Comparison of ENCODE assay signal across 11 cellular contexts in the genomic region with DNA sequence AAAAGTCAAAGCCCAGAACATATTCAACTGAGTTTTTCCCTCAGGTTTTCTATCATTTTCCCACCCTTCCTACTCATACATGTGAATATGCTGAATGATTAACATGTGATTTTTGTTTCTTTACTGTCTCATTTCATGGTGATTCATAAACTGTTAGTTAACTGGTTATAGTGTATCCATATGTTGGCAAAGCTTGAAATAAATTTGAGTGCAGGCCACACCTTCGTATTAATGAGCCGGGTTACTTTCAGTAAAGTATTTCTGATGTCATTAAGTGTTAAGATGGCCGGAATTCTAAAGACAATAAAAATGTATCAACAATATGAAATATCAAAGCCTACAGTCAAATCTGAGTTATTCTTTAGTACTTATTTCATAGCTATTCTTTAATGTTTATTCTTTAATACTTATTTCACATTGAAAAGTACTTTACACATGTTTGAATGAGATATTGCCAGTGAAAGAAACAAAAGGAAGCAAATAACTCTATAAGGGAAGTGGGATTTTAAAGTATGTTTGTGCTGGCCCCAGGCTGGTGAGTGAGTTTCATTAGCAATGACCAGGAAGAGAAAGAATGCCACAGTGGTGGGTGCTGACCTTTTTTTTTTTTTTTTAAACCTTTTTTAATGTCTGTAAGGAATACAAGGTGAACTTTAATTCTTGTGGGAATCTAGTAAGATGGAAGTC.
DNase-seq lines count a peak whose midpoint lies in the region; ATAC-seq, FAIRE-seq and TF ChIP-seq lines count a peak whose summit lies in the region.
"Had no signal": no experiment of that assay in that cellular context is flagged by ENCODE, and none has a peak within 500 bp of the region (broad histone marks: within the 10 kb centered on the region; RNA-seq: fewer than 3 reads in every experiment).

No MANE protein-coding gene starts in this region.

- peak in 1 of 4 donors; percentile 7 for ATAC-seq in pancreas
- no peak for ATAC-seq in activated naive CD8-positive, alpha-beta T cell treated with anti-CD3 and anti-CD28 coated beads, Interleukin-2, amount 50 U/mL, for 24 hours

- H3K27me3 Mint-ChIP-seq in activated naive CD8-positive, alpha-beta T cell treated with anti-CD3 and anti-CD28 coated beads, Interleukin-2, amount 50 U/mL, for 24 hours, result peaks cover 4% of the 10 kb centered on the region

- no peaks in the 10 kb centered on the region for H3K36me3 ChIP-seq in pancreas

- no peaks in the 10 kb centered on the region for H3K27me3 ChIP-seq in pancreas

- H3K4me3 ChIP-seq in epithelial cell of proximal tubule (ENCODE audit: low read depth, low read length) (peak overlapping the region; percentile 61), pancreas (peak overlapping the region in 3 of 4 donors; percentile 13 to 35 (median 24))

- 37 to 40% methylated on average over 3 of the region's 3 CpGs for whole genome bisulfite sequencing in pancreas, 2 donors

- peak overlapping the region; percentile 68 to 94 (median 92) for H3K27ac ChIP-seq in pancreas

- intact Hi-C loops in pancreas (cut with DNase I), result no loop called here

- H3K4me1 Mint-ChIP-seq in activated naive CD8-positive, alpha-beta T cell treated with anti-CD3 and anti-CD28 coated beads, Interleukin-2, amount 50 U/mL, for 24 hours, result peaks cover 24% of the 10 kb centered on the region
- H3K4me1 Mint-ChIP-seq: CD8-positive, alpha-beta memory T cell had no signal

- H3K9me3 ChIP-seq in pancreas, result no peaks in the 10 kb centered on the region

- H3K4me1 ChIP-seq in pancreas, result peaks cover 28 to 37% (median 33%) of the 10 kb centered on the region in 3 donors

- H3K9me3 Mint-ChIP-seq in activated naive CD8-positive, alpha-beta T cell treated with anti-CD3 and anti-CD28 coated beads, Interleukin-2, amount 50 U/mL, for 24 hours, result no peaks in the 10 kb centered on the region
- H3K9me3 Mint-ChIP-seq: CD8-positive, alpha-beta memory T cell had no signal

- no peaks in the 10 kb centered on the region for H3K36me3 Mint-ChIP-seq in activated naive CD8-positive, alpha-beta T cell treated with anti-CD3 and anti-CD28 coated beads, Interleukin-2, amount 50 U/mL, for 24 hours (ENCODE audit: low read depth)
- H3K36me3 Mint-ChIP-seq: CD8-positive, alpha-beta memory T cell had no signal

- H3K4me3 Mint-ChIP-seq in activated naive CD8-positive, alpha-beta T cell treated with anti-CD3 and anti-CD28 coated beads, Interleukin-2, amount 50 U/mL, for 24 hours, result no peak overlapping the region
- H3K4me3 Mint-ChIP-seq: CD8-positive, alpha-beta memory T cell had no signal

- no peak for TF ChIP-seq CTCF in epithelial cell of proximal tubule (conservative IDR thresholded peaks at IDR 0.05; ENCODE audit: low read depth, low read length)
- TF ChIP-seq CTCF in pancreas (IDR thresholded peaks at IDR 0.05), result no peak

- no peak for FAIRE-seq in pancreas (lab: Jason Lieb, UNC)
- FAIRE-seq: H1 had no signal

- DNase-seq in EH (ENCODE audit: low read depth) (peak; percentile 72), RPMI7951 (ENCODE audit: low read depth) (peak; percentile 47), epithelial cell of proximal tubule (ENCODE audit: low read depth) (no peak), pancreas (no peak), NCI-H226 (no peak), Ammon's horn (ENCODE audit: low spot score) (no peak)
- no peak for DNase-seq in stimulated activated CD4-positive, alpha-beta T cell treated with anti-CD3 and anti-CD28 coated beads, Interleukin-2, amount 100 ng/mL, for 48 hours
- no peak for DNase-seq in activated naive CD8-positive, alpha-beta T cell treated with anti-CD3 and anti-CD28 coated beads, Interleukin-2, amount 50 U/mL, for 24 hours
- DNase-seq: CD8-positive, alpha-beta memory T cell; retina had no signal

- no peak overlapping the region for H3K27ac Mint-ChIP-seq in activated naive CD8-positive, alpha-beta T cell treated with anti-CD3 and anti-CD28 coated beads, Interleukin-2, amount 50 U/mL, for 24 hours
- H3K27ac Mint-ChIP-seq: CD8-positive, alpha-beta memory T cell had no signal

Comparison
In these comparisons a context has a peak if more than half of its experiments do, and no peak if none do; other contexts are left out.
1. DNase-seq: peak in EH (single experiment) and RPMI7951 (single experiment); none in epithelial cell of proximal tubule (single experiment), pancreas (0 of 6), NCI-H226 (single experiment), stimulated activated CD4-positive, alpha-beta T cell treated with anti-CD3 and anti-CD28 coated beads, Interleukin-2, amount 100 ng/mL, for 48 hours (0 of 2), Ammon's horn (single experiment) and activated naive CD8-positive, alpha-beta T cell treated with anti-CD3 and anti-CD28 coated beads, Interleukin-2, amount 50 U/mL, for 24 hours (single experiment).